Comparison of ENCODE assay signal across 9 cellular contexts in genomic region chr7:12490105-12490688, GRCh38.
A peak's percentile ranks its signal among the peaks of the same experiment; 100 is the strongest.
DNase-seq lines count a peak whose midpoint lies in the region; ATAC-seq and TF ChIP-seq lines count a peak whose summit lies in the region.
"Had no signal": no experiment of that assay in that cellular context is flagged by ENCODE, and none has a peak within 500 bp of the region (broad histone marks: within the 10 kb centered on the region; RNA-seq: fewer than 3 reads in every experiment).

No MANE protein-coding gene starts in this region.

- H3K4me2 ChIP-seq in HCT116 (ENCODE audit: low read length): peak overlapping the region; percentile 7; the same call in 1 of the 2 replicates
- H3K4me2 ChIP-seq in SK-N-SH: no peak overlapping the region

- H3K27ac ChIP-seq in HCT116 (ENCODE audit: low read depth, low read length) (no peak overlapping the region), SK-N-SH (ENCODE audit: low read depth in 2 of 2, low read length in 1 of 2) (no peak overlapping the region), upper lobe of left lung (no peak overlapping the region)

- H2AFZ ChIP-seq in HCT116 (ENCODE audit: low read depth, low read length, poor library complexity, severe bottlenecking): peak overlapping the region; percentile 55
- no peak overlapping the region for H2AFZ ChIP-seq in SK-N-SH (ENCODE audit: low read depth)

- H3K9me3 Mint-ChIP-seq in activated CD4-positive, alpha-beta T cell treated with anti-CD3 and anti-CD28 coated beads for 36 hours (ENCODE audit: low read depth): no peaks in the 10 kb centered on the region
- H3K9me3 Mint-ChIP-seq in activated T-helper 2 cell treated with anti-CD3 and anti-CD28 coated beads, Interferon-gamma antibody, Interleukin-2, Interleukin-4, amounts not matched to agents 10 μg/mL and 5 μg/mL and 100 μg/mL, durations not matched to agents 14 hours and 24 hours and 36 hours: no peaks in the 10 kb centered on the region
- H3K9me3 Mint-ChIP-seq: activated naive CD4-positive, alpha-beta T cell treated with anti-CD3 and anti-CD28 coated beads, Interleukin-2, amount 50 U/mL, for 72 hours had no signal

- H3K9me2 ChIP-seq in HCT116 (ENCODE audit: insufficient read depth) (no peaks in the 10 kb centered on the region), SK-N-SH (no peaks in the 10 kb centered on the region)

- BruUV-seq in HCT116 (replicated peaks; lab: Mats Ljungman, UMichigan): no TSS peak

- TF ChIP-seq CTCF in HCT116 (IDR thresholded peaks at IDR 0.05 in 2 of 3, conservative IDR thresholded peaks at IDR 0.05 in 1 of 3; ENCODE audit: borderline replicate concordance in 1 of 3, insufficient read depth in 1 of 3, low read depth in 2 of 3, low read length in 2 of 3) (peak; percentile 33 to 75 (median 67); a peak in 5 of 6 replicates), SK-N-SH (IDR thresholded peaks at IDR 0.05) (peak; percentile 82), foreskin fibroblast (IDR thresholded peaks at IDR 0.05; ENCODE audit: low read depth, low read length) (peak; percentile 36), upper lobe of left lung (IDR thresholded peaks at IDR 0.05) (peak in 5 of 6 experiments; percentile 12 to 46 (median 39))

- no peaks in the 10 kb centered on the region for H3F3A ChIP-seq in SK-N-SH (replicated peaks; ENCODE audit: insufficient read depth)

- peak; percentile 44 for ATAC-seq in activated CD4-positive, alpha-beta T cell treated with anti-CD3 and anti-CD28 coated beads for 36 hours
- peak; percentile 70 for ATAC-seq in HCT116
- peak in 1 of 2 donors; percentile 35 for ATAC-seq in upper lobe of left lung (ENCODE audit: low FRiP score in 2 of 2)

- H3K4me1 Mint-ChIP-seq in activated CD4-positive, alpha-beta T cell treated with anti-CD3 and anti-CD28 coated beads for 36 hours: no peaks in the 10 kb centered on the region
- H3K4me1 Mint-ChIP-seq in activated T-helper 2 cell treated with anti-CD3 and anti-CD28 coated beads, Interferon-gamma antibody, Interleukin-2, Interleukin-4, amounts not matched to agents 10 μg/mL and 5 μg/mL and 100 μg/mL, durations not matched to agents 14 hours and 24 hours and 36 hours (ENCODE audit: low read depth): no peaks in the 10 kb centered on the region

- no peak overlapping the region for H3K27ac Mint-ChIP-seq in activated CD4-positive, alpha-beta T cell treated with anti-CD3 and anti-CD28 coated beads for 36 hours
- no peak overlapping the region for H3K27ac Mint-ChIP-seq in activated T-helper 2 cell treated with anti-CD3 and anti-CD28 coated beads, Interferon-gamma antibody, Interleukin-2, Interleukin-4, amounts not matched to agents 10 μg/mL and 5 μg/mL and 100 μg/mL, durations not matched to agents 14 hours and 24 hours and 36 hours
- H3K27ac Mint-ChIP-seq: activated naive CD4-positive, alpha-beta T cell treated with anti-CD3 and anti-CD28 coated beads, Interleukin-2, amount 50 U/mL, for 72 hours had no signal

- no peak overlapping the region for H3K4me3 Mint-ChIP-seq in activated CD4-positive, alpha-beta T cell treated with anti-CD3 and anti-CD28 coated beads for 36 hours
- H3K4me3 Mint-ChIP-seq in activated T-helper 2 cell treated with anti-CD3 and anti-CD28 coated beads, Interferon-gamma antibody, Interleukin-2, Interleukin-4, amounts not matched to agents 10 μg/mL and 5 μg/mL and 100 μg/mL, durations not matched to agents 14 hours and 24 hours and 36 hours (ENCODE audit: low read depth): no peak overlapping the region

- H3K4me3 ChIP-seq in HCT116 (replicated peaks in 1 of 2; ENCODE audit: low read depth in 1 of 2, low read length in 2 of 2) (no peak overlapping the region), SK-N-SH (ENCODE audit: low read depth in 2 of 2, low read length in 1 of 2) (no peak overlapping the region), foreskin fibroblast (ENCODE audit: low read depth in 1 of 2, low read length in 2 of 2) (no peak overlapping the region), upper lobe of left lung (no peak overlapping the region)

- H3K4me1 ChIP-seq in HCT116 (ENCODE audit: control insufficient read depth in 1 of 2, insufficient read depth in 2 of 2, low read length in 2 of 2) (no peaks in the 10 kb centered on the region), SK-N-SH (ENCODE audit: control insufficient read depth in 1 of 2, insufficient read depth in 2 of 2, low read depth in 1 of 2, low read length in 1 of 2) (no peaks in the 10 kb centered on the region; a peak in 1 of 4 replicates), upper lobe of left lung (no peaks in the 10 kb centered on the region)

- RAD21 ChIA-PET in HCT116 (lab: Charles Lee; ENCODE audit: low non-redundant PET in 1 of 2, low total read pairs in 2 of 2, uncharacterized antibody in 2 of 2, unreplicated experiment in 2 of 2): interaction anchor here (2.0 to 2.2 kb wide), 2 partner anchors 32 kb away, joined by 13 to 18 read pairs; no protein-coding TSS in a partner anchor

- TF ChIP-seq POLR2A in HCT116 (IDR thresholded peaks at IDR 0.05; ENCODE audit: borderline replicate concordance, extremely low read depth, insufficient read depth, insufficient read length) (no peak), upper lobe of left lung (IDR thresholded peaks at IDR 0.05) (no peak)

- intact Hi-C loops in activated CD4-positive, alpha-beta T cell treated with anti-CD3 and anti-CD28 coated beads for 36 hours (cut with DNase I, micrococcal nuclease): loop anchor here (1.0 to 5.0 kb wide), 7 partner anchors 32 to 1063 kb away; no protein-coding TSS in a partner anchor
- intact Hi-C loops in HCT116 (cut with micrococcal nuclease): loop anchor here (1.0 to 10.0 kb wide), 5 partner anchors 32 to 1063 kb away; no protein-coding TSS in a partner anchor
- intact Hi-C loops in activated T-helper 2 cell treated with anti-CD3 and anti-CD28 coated beads, Interferon-gamma antibody, Interleukin-2, Interleukin-4, amounts not matched to agents 10 μg/mL and 5 μg/mL and 100 μg/mL, durations not matched to agents 14 hours and 24 hours and 36 hours (cut with micrococcal nuclease): loop anchor here (1.0 to 10.0 kb wide), 4 partner anchors 32 to 425 kb away; no protein-coding TSS in a partner anchor

- no peaks in the 10 kb centered on the region for H3K36me3 Mint-ChIP-seq in activated CD4-positive, alpha-beta T cell treated with anti-CD3 and anti-CD28 coated beads for 36 hours (ENCODE audit: low read depth)
- no peaks in the 10 kb centered on the region for H3K36me3 Mint-ChIP-seq in activated T-helper 2 cell treated with anti-CD3 and anti-CD28 coated beads, Interferon-gamma antibody, Interleukin-2, Interleukin-4, amounts not matched to agents 10 μg/mL and 5 μg/mL and 100 μg/mL, durations not matched to agents 14 hours and 24 hours and 36 hours (ENCODE audit: low read depth)
- H3K36me3 Mint-ChIP-seq: activated naive CD4-positive, alpha-beta T cell treated with anti-CD3 and anti-CD28 coated beads, Interleukin-2, amount 50 U/mL, for 72 hours had no signal

- TF ChIP-seq RAD21 in HCT116 (IDR thresholded peaks at IDR 0.05; ENCODE audit: low read depth): peak; percentile 74
- TF ChIP-seq RAD21 in SK-N-SH (IDR thresholded peaks at IDR 0.05; ENCODE audit: low read length): peak; percentile 74

- no peak for DNase-seq in activated CD4-positive, alpha-beta T cell treated with anti-CD3 and anti-CD28 coated beads for 36 hours
- DNase-seq in activated CD4-positive, alpha-beta T cell treated with anti-CD3 and anti-CD28 coated beads, Interleukin-2, amount 50 U/mL, for 4 hours: no peak
- peak; percentile 29 for DNase-seq in HCT116 (ENCODE audit: low read depth, low spot score)
- peak; percentile 69 for DNase-seq in NAMALWA (ENCODE audit: low spot score)
- peak; percentile 59 for DNase-seq in SK-N-SH
- peak in 1 of 2 donors; percentile 47 for DNase-seq in foreskin fibroblast
- DNase-seq in upper lobe of left lung: no peak
- no peak for DNase-seq in activated T-helper 2 cell treated with anti-CD3 and anti-CD28 coated beads, Interferon-gamma antibody, Interleukin-2, Interleukin-4, amounts not matched to agents 10 μg/mL and 5 μg/mL and 100 μg/mL, durations not matched to agents 14 hours and 24 hours and 36 hours (ENCODE audit: low spot score)

- H3K36me3 ChIP-seq in HCT116 (ENCODE audit: control insufficient read depth in 1 of 2, insufficient read depth in 2 of 2, low read length in 2 of 2) (no peaks in the 10 kb centered on the region), SK-N-SH (replicated peaks in 1 of 2; ENCODE audit: control insufficient read depth in 1 of 2, insufficient read depth in 2 of 2, low read length in 1 of 2) (no peaks in the 10 kb centered on the region), upper lobe of left lung (no peaks in the 10 kb centered on the region)

- no peak overlapping the region for H3K9ac ChIP-seq in HCT116 (ENCODE audit: low read length)
- H3K9ac ChIP-seq in SK-N-SH: no peak overlapping the region

- POLR2A ChIA-PET in activated CD4-positive, alpha-beta T cell treated with anti-CD3 and anti-CD28 coated beads for 36 hours (lab: Charles Lee): no interaction called here
- POLR2A ChIA-PET in HCT116 (lab: Charles Lee) (interaction anchor here (1.2 kb wide), 1 partner anchor 32 kb away, joined by 7 read pairs; no protein-coding TSS in a partner anchor), SK-N-SH (lab: Yijun Ruan, JAX) (no interaction called here)

- CTCF ChIA-PET in activated CD4-positive, alpha-beta T cell treated with anti-CD3 and anti-CD28 coated beads for 36 hours (lab: Charles Lee): interaction anchor here (0.7 to 2.5 kb wide), 23 partner anchors 11 to 654 kb away, joined by 3 to 77 read pairs (median 4); no protein-coding TSS in a partner anchor
- CTCF ChIA-PET in HCT116 (lab: Charles Lee): interaction anchor here (1.0 to 2.4 kb wide), 16 partner anchors 13 to 1063 kb away, joined by 3 to 86 read pairs (median 4); partner anchors contain the start of gene THSD7A
- CTCF ChIA-PET in SK-N-SH (lab: Yijun Ruan, JAX): interaction anchor here (0.6 to 2.5 kb wide), 54 partner anchors 9 to 854 kb away, joined by 3 to 153 read pairs (median 4); partner anchors contain the start of gene THSD7A

- WGBS in SK-N-SH (ENCODE audit: low lambda C conversion rate): 2% methylated on average over 2 of the region's 2 CpGs
- 23 to 31% methylated on average over 2 of the region's 2 CpGs for WGBS in upper lobe of left lung, 2 donors

- TF ChIP-seq EP300 in SK-N-SH (IDR thresholded peaks at IDR 0.05; ENCODE audit: borderline replicate concordance in 1 of 2, low read depth in 1 of 2, low read length in 1 of 2) (no peak), upper lobe of left lung (IDR thresholded peaks at IDR 0.05) (no peak)

- H4K20me1 ChIP-seq in HCT116 (ENCODE audit: insufficient read depth) (no peaks in the 10 kb centered on the region), SK-N-SH (ENCODE audit: insufficient read depth) (no peaks in the 10 kb centered on the region)

- H3K27me3 ChIP-seq in HCT116 (ENCODE audit: insufficient read depth, low read length): no peaks in the 10 kb centered on the region
- H3K27me3 ChIP-seq in SK-N-SH (ENCODE audit: insufficient read depth): no peaks in the 10 kb centered on the region
- H3K27me3 ChIP-seq in upper lobe of left lung: no peaks in the 10 kb centered on the region

- peaks cover 2% of the 10 kb centered on the region for H3K27me3 Mint-ChIP-seq in activated CD4-positive, alpha-beta T cell treated with anti-CD3 and anti-CD28 coated beads for 36 hours
- peaks cover 5% of the 10 kb centered on the region for H3K27me3 Mint-ChIP-seq in activated T-helper 2 cell treated with anti-CD3 and anti-CD28 coated beads, Interferon-gamma antibody, Interleukin-2, Interleukin-4, amounts not matched to agents 10 μg/mL and 5 μg/mL and 100 μg/mL, durations not matched to agents 14 hours and 24 hours and 36 hours (ENCODE audit: low read depth)

- H3K9me3 ChIP-seq in HCT116 (ENCODE audit: control insufficient read depth in 1 of 2, insufficient read depth in 1 of 2, low read depth in 1 of 2, low read length in 2 of 2): no peaks in the 10 kb centered on the region
- H3K9me3 ChIP-seq in SK-N-SH: no peaks in the 10 kb centered on the region
- no peaks in the 10 kb centered on the region for H3K9me3 ChIP-seq in upper lobe of left lung

- H3K79me2 ChIP-seq in HCT116 (ENCODE audit: insufficient read depth, low read length) (no peaks in the 10 kb centered on the region), SK-N-SH (ENCODE audit: insufficient read depth) (no peaks in the 10 kb centered on the region)

Comparison
In these comparisons a context has a peak if more than half of its experiments do, and no peak if none do; other contexts are left out.
1. DNase-seq: peak in HCT116 (single experiment), NAMALWA (single experiment) and SK-N-SH (single experiment); none in activated CD4-positive, alpha-beta T cell treated with anti-CD3 and anti-CD28 coated beads for 36 hours (single experiment), activated CD4-positive, alpha-beta T cell treated with anti-CD3 and anti-CD28 coated beads, Interleukin-2, amount 50 U/mL, for 4 hours (0 of 2), upper lobe of left lung (0 of 2) and activated T-helper 2 cell treated with anti-CD3 and anti-CD28 coated beads, Interferon-gamma antibody, Interleukin-2, Interleukin-4, amounts not matched to agents 10 μg/mL and 5 μg/mL and 100 μg/mL, durations not matched to agents 14 hours and 24 hours and 36 hours (single experiment).
2. Peak in every context shown above with its lines, with median percentiles within 50 percentile points of each other: CTCF ChIP-seq.